9 cellular contexts compared by ENCODE assay signal in genomic region chr3:105791919-105792786, GRCh38.
DNase-seq lines count a peak whose midpoint lies in the region; ATAC-seq and TF ChIP-seq lines count a peak whose summit lies in the region.
"Had no signal": no experiment of that assay in that cellular context is flagged by ENCODE, and none has a peak within 500 bp of the region (broad histone marks: within the 10 kb centered on the region; RNA-seq: fewer than 3 reads in every experiment).

No MANE protein-coding gene starts in this region.

- TF ChIP-seq POLR2A in NB4 (IDR thresholded peaks at IDR 0.05; ENCODE audit: extremely low read depth, insufficient read length): no peak

- peaks cover 20% of the 10 kb centered on the region for H3K36me3 Mint-ChIP-seq in nephron progenitor cell (ENCODE audit: low read depth)

- DNase-seq in AG09309 (ENCODE audit: low read depth) (peak; percentile 85), NB4 (ENCODE audit: low read depth) (peak; percentile 9), nephron progenitor cell (no peak), OCI-M2 (lab: John Stamatoyannopoulos, UW; ENCODE audit: unreplicated experiment) (no peak), GM19240 (ENCODE audit: insufficient read length, low spot score) (no peak), cerebellar nuclear complex (lab: John Stamatoyannopoulos, UW) (no peak)
- DNase-seq: effector memory CD4-positive, alpha-beta T cell had no signal

- H3K27ac Mint-ChIP-seq in nephron progenitor cell: peak overlapping the region; percentile 81

- ATAC-seq in esophagus mucosa (peak; percentile 60), GM21576 (IDR thresholded peaks at IDR 0.05; ENCODE audit: unreplicated experiment) (no peak)

- peaks cover 18% of the 10 kb centered on the region for H3K9me3 Mint-ChIP-seq in nephron progenitor cell

- H3K4me3 Mint-ChIP-seq in nephron progenitor cell: no peak overlapping the region

- peaks cover under 1% of the 10 kb centered on the region for H3K27me3 Mint-ChIP-seq in nephron progenitor cell (ENCODE audit: low read depth, poor library complexity)

- no peak for TF ChIP-seq CTCF in AG09309 (IDR thresholded peaks at IDR 0.05; ENCODE audit: control insufficient read depth, insufficient read depth, low read depth, low read length, missing control alignments)
- no peak for TF ChIP-seq CTCF in NB4 (IDR thresholded peaks at IDR 0.05; ENCODE audit: low read depth, low read length)
- no peak for TF ChIP-seq CTCF in nephron progenitor cell (IDR thresholded peaks at IDR 0.05)

- no peak overlapping the region for H3K4me3 ChIP-seq in AG09309 (ENCODE audit: control insufficient read depth, low read depth, low read length)
- H3K4me3 ChIP-seq in NB4 (ENCODE audit: low read depth, low read length): no peak overlapping the region

- peaks cover 18% of the 10 kb centered on the region for H3K4me1 Mint-ChIP-seq in nephron progenitor cell

Comparison
In these comparisons a context has a peak if more than half of its experiments do, and no peak if none do; other contexts are left out.
1. DNase-seq: peak in AG09309 (single experiment) and NB4 (single experiment); none in nephron progenitor cell (single experiment), OCI-M2 (single experiment), GM19240 (single experiment) and cerebellar nuclear complex (0 of 2).